ENCODE assay signal across 18 cellular contexts in genomic region chr12:11961686-11962085, GRCh38.
DNase-seq lines count a peak whose midpoint lies in the region; ATAC-seq, FAIRE-seq and TF ChIP-seq lines count a peak whose summit lies in the region.
"Had no signal": no experiment of that assay in that cellular context is flagged by ENCODE, and none has a peak within 500 bp of the region (broad histone marks: within the 10 kb centered on the region; RNA-seq: fewer than 3 reads in every experiment).

No MANE protein-coding gene starts in this region.

- H2BK5ac ChIP-seq in mesenchymal stem cell (ENCODE audit: low read depth, low read length, poor library complexity, severe bottlenecking) (no peak overlapping the region), trophoblast cell (ENCODE audit: low read depth, low read length, poor library complexity) (no peak overlapping the region)

- H3K27ac ChIP-seq in GM23338 (ENCODE audit: low read depth) (no peak overlapping the region), mesenchymal stem cell (ENCODE audit: low read length, poor library complexity, severe bottlenecking) (no peak overlapping the region), trophoblast cell (ENCODE audit: low read depth, low read length) (no peak overlapping the region)
- H3K27ac ChIP-seq: BLaER1 treated with 17β-estradiol and CSF1 and Interleukin-3, amounts not matched to agents 10 nM and 100 nM; GM23248 had no signal

- H3K4ac ChIP-seq in mesenchymal stem cell (ENCODE audit: low read depth in 1 of 2, low read length in 2 of 2), result no peak overlapping the region
- H3K4ac ChIP-seq in trophoblast cell (ENCODE audit: low read depth, low read length), result no peak overlapping the region

- intact Hi-C loops in activated T-helper 1 cell treated with anti-CD3 and anti-CD28 coated beads, Interleukin-12 subunit alpha, Interleukin-12 subunit beta, Interleukin-2, Interleukin-4 antibody, amounts not matched to agents 30 ng/mL and 10 ng/mL and 1 ng/mL, durations not matched to agents 14 hours and 24 hours and 36 hours (cut with micrococcal nuclease), result no loop called here

- no peak overlapping the region for H4K91ac ChIP-seq in mesenchymal stem cell (ENCODE audit: low read length)
- peak overlapping the region; percentile 18 for H4K91ac ChIP-seq in trophoblast cell (ENCODE audit: low read depth, low read length)

- H3F3A ChIP-seq in GM23338 (replicated peaks; ENCODE audit: low read depth), result no peaks in the 10 kb centered on the region

- no peak overlapping the region for H2BK12ac ChIP-seq in mesenchymal stem cell (ENCODE audit: low read length in 2 of 2)
- H2BK12ac ChIP-seq in trophoblast cell (ENCODE audit: low read length), result no peak overlapping the region

- H3K18ac ChIP-seq in mesenchymal stem cell (ENCODE audit: low read depth in 1 of 2, low read length in 2 of 2), result no peak overlapping the region
- H3K18ac ChIP-seq in trophoblast cell (ENCODE audit: low read length), result no peak overlapping the region

- no peaks in the 10 kb centered on the region for H3K36me3 Mint-ChIP-seq in GM23338 (ENCODE audit: low read depth)
- H3K36me3 Mint-ChIP-seq in activated T-helper 1 cell treated with anti-CD3 and anti-CD28 coated beads, Interleukin-12 subunit alpha, Interleukin-12 subunit beta, Interleukin-2, Interleukin-4 antibody, amounts not matched to agents 30 ng/mL and 10 ng/mL and 1 ng/mL, durations not matched to agents 14 hours and 24 hours and 36 hours (ENCODE audit: low read depth), result peaks cover 20% of the 10 kb centered on the region
- H3K36me3 Mint-ChIP-seq: CD8-positive, alpha-beta T cell had no signal

- H2BK120ac ChIP-seq in mesenchymal stem cell (ENCODE audit: low read depth, low read length) (no peak overlapping the region), trophoblast cell (ENCODE audit: insufficient read depth, low read length, poor library complexity) (no peak overlapping the region)

- no peak overlapping the region for H3K9ac ChIP-seq in mesenchymal stem cell (ENCODE audit: low read length)
- H3K9ac ChIP-seq in trophoblast cell (ENCODE audit: low read length), result no peak overlapping the region
- H3K9ac ChIP-seq: BLaER1 treated with 17β-estradiol and CSF1 and Interleukin-3, amounts not matched to agents 10 nM and 100 nM; GM23248 had no signal

- H3K27me3 Mint-ChIP-seq in GM23338 (ENCODE audit: insufficient read depth, low read depth, poor library complexity), result peaks cover 10% of the 10 kb centered on the region
- no peaks in the 10 kb centered on the region for H3K27me3 Mint-ChIP-seq in activated T-helper 1 cell treated with anti-CD3 and anti-CD28 coated beads, Interleukin-12 subunit alpha, Interleukin-12 subunit beta, Interleukin-2, Interleukin-4 antibody, amounts not matched to agents 30 ng/mL and 10 ng/mL and 1 ng/mL, durations not matched to agents 14 hours and 24 hours and 36 hours (ENCODE audit: insufficient read depth)

- H3K79me2 ChIP-seq in GM23338 (replicated peaks; ENCODE audit: insufficient read depth) (no peaks in the 10 kb centered on the region), trophoblast cell (ENCODE audit: control insufficient read depth, insufficient read depth, low read length, poor library complexity) (no peaks in the 10 kb centered on the region)

- no peaks in the 10 kb centered on the region for H3K36me3 ChIP-seq in GM23338 (ENCODE audit: insufficient read depth)
- H3K36me3 ChIP-seq in mesenchymal stem cell (ENCODE audit: control insufficient read depth in 1 of 2, insufficient read depth in 2 of 2, low read depth in 1 of 2, low read length in 2 of 2), result no peaks in the 10 kb centered on the region
- H3K36me3 ChIP-seq in trophoblast cell (ENCODE audit: control insufficient read depth in 1 of 2, insufficient read depth in 2 of 2, low read length in 2 of 2), result no peaks in the 10 kb centered on the region
- H3K36me3 ChIP-seq: BLaER1 treated with 17β-estradiol and CSF1 and Interleukin-3, amounts not matched to agents 10 nM and 100 nM had no signal

- no peak overlapping the region for H3K4me3 ChIP-seq in GM23338
- no peak overlapping the region for H3K4me3 ChIP-seq in mesenchymal stem cell (ENCODE audit: insufficient read depth in 1 of 2, low read depth in 1 of 2, low read length in 2 of 2)
- no peak overlapping the region for H3K4me3 ChIP-seq in trophoblast cell (ENCODE audit: low read depth, low read length)
- H3K4me3 ChIP-seq: BLaER1 treated with 17β-estradiol and CSF1 and Interleukin-3, amounts not matched to agents 10 nM and 100 nM; GM23248 had no signal

- H4K8ac ChIP-seq in mesenchymal stem cell (ENCODE audit: low read length), result no peak overlapping the region
- no peak overlapping the region for H4K8ac ChIP-seq in trophoblast cell (ENCODE audit: low read depth, low read length)

- H4K20me1 ChIP-seq in GM23338 (replicated peaks; ENCODE audit: insufficient read depth), result no peaks in the 10 kb centered on the region
- H4K20me1 ChIP-seq: BLaER1 treated with 17β-estradiol and CSF1 and Interleukin-3, amounts not matched to agents 10 nM and 100 nM had no signal

- no peak for ATAC-seq in GM23338
- ATAC-seq in GM21526 (IDR thresholded peaks at IDR 0.05; ENCODE audit: low FRiP score, unreplicated experiment), result no peak
- ATAC-seq: CD8-positive, alpha-beta T cell; HCT116 had no signal

- H3K4me2 ChIP-seq in GM23338 (no peak overlapping the region), mesenchymal stem cell (ENCODE audit: low read length, poor library complexity, severe bottlenecking) (no peak overlapping the region), trophoblast cell (ENCODE audit: low read length) (no peak overlapping the region)
- H3K4me2 ChIP-seq: BLaER1 treated with 17β-estradiol and CSF1 and Interleukin-3, amounts not matched to agents 10 nM and 100 nM had no signal

- H3K23ac ChIP-seq in mesenchymal stem cell (ENCODE audit: low read length in 2 of 2) (no peak overlapping the region), trophoblast cell (ENCODE audit: low read length) (no peak overlapping the region)

- H3K14ac ChIP-seq in mesenchymal stem cell (ENCODE audit: low read length in 2 of 2), result no peak overlapping the region
- no peak overlapping the region for H3K14ac ChIP-seq in trophoblast cell (ENCODE audit: low read length)

- H3K4me1 Mint-ChIP-seq in GM23338, result peaks cover 14% of the 10 kb centered on the region
- H3K4me1 Mint-ChIP-seq in activated T-helper 1 cell treated with anti-CD3 and anti-CD28 coated beads, Interleukin-12 subunit alpha, Interleukin-12 subunit beta, Interleukin-2, Interleukin-4 antibody, amounts not matched to agents 30 ng/mL and 10 ng/mL and 1 ng/mL, durations not matched to agents 14 hours and 24 hours and 36 hours (ENCODE audit: low read depth), result peaks cover 58% of the 10 kb centered on the region
- H3K4me1 Mint-ChIP-seq: B cell had no signal

- no peaks in the 10 kb centered on the region for H3K79me1 ChIP-seq in mesenchymal stem cell (replicated peaks; ENCODE audit: low read length, poor library complexity, severe bottlenecking)
- no peaks in the 10 kb centered on the region for H3K79me1 ChIP-seq in trophoblast cell (ENCODE audit: low read length)

- WGBS in mesenchymal stem cell, result 88% methylated on average over 5 of the region's 5 CpGs
- no CpG with 5 or more reads among the region's 5 CpGs for WGBS in trophoblast cell (ENCODE audit: extremely low coverage, insufficient coverage, insufficient read length)

- no peak overlapping the region for H4K12ac ChIP-seq in trophoblast cell (ENCODE audit: low read depth, low read length)

- peak overlapping the region; percentile 20 for H2AK5ac ChIP-seq in mesenchymal stem cell (ENCODE audit: low read length, severe bottlenecking)
- H2AK5ac ChIP-seq in trophoblast cell (ENCODE audit: low read length), result no peak overlapping the region

- H3K9me3 ChIP-seq in mesenchymal stem cell (ENCODE audit: control insufficient read depth, low read length), result no peaks in the 10 kb centered on the region
- peaks cover 2% of the 10 kb centered on the region for H3K9me3 ChIP-seq in trophoblast cell (ENCODE audit: insufficient read depth, low read depth, low read length)

- H3K27me3 ChIP-seq in GM23338 (ENCODE audit: insufficient read depth), result no peaks in the 10 kb centered on the region
- H3K27me3 ChIP-seq in mesenchymal stem cell (ENCODE audit: control insufficient read depth in 1 of 2, insufficient read depth in 1 of 2, low read length in 2 of 2), result no peaks in the 10 kb centered on the region
- no peaks in the 10 kb centered on the region for H3K27me3 ChIP-seq in trophoblast cell (ENCODE audit: insufficient read depth, low read length)
- H3K27me3 ChIP-seq: BLaER1 treated with 17β-estradiol and CSF1 and Interleukin-3, amounts not matched to agents 10 nM and 100 nM had no signal

- DNase-seq in GM23338 (ENCODE audit: low spot score), result no peak
- DNase-seq in activated T-helper 1 cell treated with anti-CD3 and anti-CD28 coated beads, Interleukin-12 subunit alpha, Interleukin-12 subunit beta, Interleukin-2, Interleukin-4 antibody, amounts not matched to agents 30 ng/mL and 10 ng/mL and 1 ng/mL, durations not matched to agents 14 hours and 24 hours and 36 hours (ENCODE audit: low spot score), result no peak
- no peak for DNase-seq in mesenchymal stem cell
- DNase-seq in trophoblast cell, result no peak
- no peak for DNase-seq in frontal cortex (ENCODE audit: low spot score in 2 of 2)
- DNase-seq: Calu3; CD8-positive, alpha-beta T cell; DMS79 treated with DMSO at 0.1 percent for 48 hours; GF-D8; GM23248; H7; HFFc6; IMR-90 had no signal

- H2BK15ac ChIP-seq in mesenchymal stem cell (ENCODE audit: low read depth, poor library complexity, severe bottlenecking), result no peak overlapping the region

- no peak for FAIRE-seq in frontal cortex (lab: Jason Lieb, UNC)
- FAIRE-seq: HTR-8/SVneo had no signal

- H3K4me1 ChIP-seq in GM23338 (ENCODE audit: insufficient read depth), result no peaks in the 10 kb centered on the region
- H3K4me1 ChIP-seq in mesenchymal stem cell (ENCODE audit: control insufficient read depth, insufficient read depth, low read depth, low read length), result peaks cover 10% of the 10 kb centered on the region
- H3K4me1 ChIP-seq in trophoblast cell (ENCODE audit: control insufficient read depth in 1 of 2, insufficient read depth in 2 of 2, low read length in 2 of 2), result no peaks in the 10 kb centered on the region

- peaks cover 6% of the 10 kb centered on the region; the same call in 1 of the 3 replicates for H3K9me3 Mint-ChIP-seq in GM23338
- peaks cover 11% of the 10 kb centered on the region for H3K9me3 Mint-ChIP-seq in activated T-helper 1 cell treated with anti-CD3 and anti-CD28 coated beads, Interleukin-12 subunit alpha, Interleukin-12 subunit beta, Interleukin-2, Interleukin-4 antibody, amounts not matched to agents 30 ng/mL and 10 ng/mL and 1 ng/mL, durations not matched to agents 14 hours and 24 hours and 36 hours
- H3K9me3 Mint-ChIP-seq: CD8-positive, alpha-beta T cell; HFFc6 had no signal

- H2AFZ ChIP-seq in GM23338, result peak overlapping the region; percentile 44
- no peak overlapping the region for H2AFZ ChIP-seq in mesenchymal stem cell (ENCODE audit: low read depth, low read length)
- H2AFZ ChIP-seq in trophoblast cell (ENCODE audit: insufficient read depth, low read length, poor library complexity), result no peak overlapping the region
- H2AFZ ChIP-seq: GM23248 had no signal

- H3K27ac Mint-ChIP-seq in GM23338, result no peak overlapping the region
- peak overlapping the region; percentile 67 for H3K27ac Mint-ChIP-seq in activated T-helper 1 cell treated with anti-CD3 and anti-CD28 coated beads, Interleukin-12 subunit alpha, Interleukin-12 subunit beta, Interleukin-2, Interleukin-4 antibody, amounts not matched to agents 30 ng/mL and 10 ng/mL and 1 ng/mL, durations not matched to agents 14 hours and 24 hours and 36 hours
- H3K27ac Mint-ChIP-seq: B cell; CD8-positive, alpha-beta T cell; HFFc6 had no signal

- TF ChIP-seq CTCF in GM23338 (conservative IDR thresholded peaks at IDR 0.05; ENCODE audit: low read depth in 2 of 2), result no peak

- no peak overlapping the region for H3K4me3 Mint-ChIP-seq in GM23338
- H3K4me3 Mint-ChIP-seq in activated T-helper 1 cell treated with anti-CD3 and anti-CD28 coated beads, Interleukin-12 subunit alpha, Interleukin-12 subunit beta, Interleukin-2, Interleukin-4 antibody, amounts not matched to agents 30 ng/mL and 10 ng/mL and 1 ng/mL, durations not matched to agents 14 hours and 24 hours and 36 hours, result no peak overlapping the region
- H3K4me3 Mint-ChIP-seq: B cell; CD8-positive, alpha-beta T cell; HFFc6 had no signal

- no peaks in the 10 kb centered on the region for H3K9me2 ChIP-seq in GM23338 (ENCODE audit: insufficient read depth)
